ENCODE assay signal across 18 cellular contexts in genomic region chr10:76649271-76649670, GRCh38.
"Had no signal": no experiment of that assay in that cellular context is flagged by ENCODE, and none has a peak within 500 bp of the region (broad histone marks: within the 10 kb centered on the region; RNA-seq: fewer than 3 reads in every experiment).

No MANE protein-coding gene starts in this region.

- H3K27me3 ChIP-seq: foreskin keratinocyte had no signal

- H3K27ac Mint-ChIP-seq: activated CD4-positive, alpha-beta T cell treated with anti-CD3 and anti-CD28 coated beads, Interleukin-2, amount 10 ng/mL, durations not matched to agents 7 days and 5 days; activated CD8-positive, alpha-beta memory T cell treated with anti-CD3 and anti-CD28 coated beads, Interleukin-2, amount 10 ng/mL, durations not matched to agents 7 days and 5 days; activated CD8-positive, alpha-beta T cell treated with anti-CD3 and anti-CD28 coated beads for 36 hours; activated naive CD4-positive, alpha-beta T cell treated with anti-CD3 and anti-CD28 coated beads, Interleukin-2, amount 10 ng/mL, durations not matched to agents 7 days and 5 days; nephron progenitor cell; T-helper 1 cell treated with Interleukin-12 subunit alpha and Interleukin-12 subunit beta and Interleukin-4 antibody, amounts not matched to agents 30 μg/mL and 1 μg/mL, for 36 hours had no signal

- ATAC-seq: activated CD8-positive, alpha-beta memory T cell treated with anti-CD3 and anti-CD28 coated beads, Interleukin-2, amount 10 ng/mL, durations not matched to agents 7 days and 5 days; activated CD8-positive, alpha-beta T cell treated with anti-CD3 and anti-CD28 coated beads for 36 hours; foreskin keratinocyte had no signal

- H3K9me3 ChIP-seq: left ventricle myocardium inferior had no signal

- H3K4me1 ChIP-seq: foreskin keratinocyte, left ventricle myocardium inferior had no signal

- H3K4me3 Mint-ChIP-seq: activated CD4-positive, alpha-beta T cell treated with anti-CD3 and anti-CD28 coated beads, Interleukin-2, amount 10 ng/mL, durations not matched to agents 7 days and 5 days; activated CD8-positive, alpha-beta memory T cell treated with anti-CD3 and anti-CD28 coated beads, Interleukin-2, amount 10 ng/mL, durations not matched to agents 7 days and 5 days; activated CD8-positive, alpha-beta T cell treated with anti-CD3 and anti-CD28 coated beads for 36 hours; activated naive CD4-positive, alpha-beta T cell treated with anti-CD3 and anti-CD28 coated beads, Interleukin-2, amount 10 ng/mL, durations not matched to agents 7 days and 5 days; nephron progenitor cell; T-helper 1 cell treated with Interleukin-12 subunit alpha and Interleukin-12 subunit beta and Interleukin-4 antibody, amounts not matched to agents 30 μg/mL and 1 μg/mL, for 36 hours had no signal

- H3K36me3 Mint-ChIP-seq: activated CD8-positive, alpha-beta memory T cell treated with anti-CD3 and anti-CD28 coated beads, Interleukin-2, amount 10 ng/mL, durations not matched to agents 7 days and 5 days; activated naive CD4-positive, alpha-beta T cell treated with anti-CD3 and anti-CD28 coated beads, Interleukin-2, amount 10 ng/mL, durations not matched to agents 7 days and 5 days had no signal

- H3K9me3 Mint-ChIP-seq: activated CD4-positive, alpha-beta T cell treated with anti-CD3 and anti-CD28 coated beads, Interleukin-2, amount 10 ng/mL, durations not matched to agents 7 days and 5 days; activated CD8-positive, alpha-beta T cell treated with anti-CD3 and anti-CD28 coated beads for 36 hours; activated naive CD4-positive, alpha-beta T cell treated with anti-CD3 and anti-CD28 coated beads, Interleukin-2, amount 10 ng/mL, durations not matched to agents 7 days and 5 days; T-helper 1 cell treated with Interleukin-12 subunit alpha and Interleukin-12 subunit beta and Interleukin-4 antibody, amounts not matched to agents 30 μg/mL and 1 μg/mL, for 36 hours had no signal

- DNase-seq: activated CD4-positive, alpha-beta T cell treated with anti-CD3 and anti-CD28 coated beads, Interleukin-2, amount 10 ng/mL, durations not matched to agents 7 days and 5 days; activated CD4-positive, CD25-positive, alpha-beta regulatory T cell treated with anti-CD3 and anti-CD28 coated beads, Interleukin-2, amount 50 U/mL, for 72 hours; activated CD8-positive, alpha-beta memory T cell treated with anti-CD3 and anti-CD28 coated beads, Interleukin-2, amount 10 ng/mL, durations not matched to agents 7 days and 5 days; activated CD8-positive, alpha-beta T cell treated with anti-CD3 and anti-CD28 coated beads for 36 hours; activated effector memory CD4-positive, alpha-beta T cell treated with anti-CD3 and anti-CD28 coated beads, Interleukin-2, amount 50 U/mL, for 16 hours; activated naive CD4-positive, alpha-beta T cell treated with anti-CD3 and anti-CD28 coated beads, Interleukin-2, amount 10 ng/mL, durations not matched to agents 7 days and 5 days; activated T-cell treated with anti-CD3 and anti-CD28 coated beads for 4 hours; foreskin keratinocyte; left ventricle myocardium inferior; midbrain; nephron progenitor cell; nucleus accumbens; posterior cingulate gyrus; stimulated activated CD4-positive, alpha-beta T cell treated with anti-CD3 and anti-CD28 coated beads, Interleukin-4, amount 100 ng/mL, for 1 hour; stimulated activated naive CD4-positive, alpha-beta T cell had no signal

- H3K27ac ChIP-seq: foreskin keratinocyte, left ventricle myocardium inferior, VCaP had no signal

- H3K27me3 Mint-ChIP-seq: activated CD4-positive, alpha-beta T cell treated with anti-CD3 and anti-CD28 coated beads, Interleukin-2, amount 10 ng/mL, durations not matched to agents 7 days and 5 days; activated CD8-positive, alpha-beta memory T cell treated with anti-CD3 and anti-CD28 coated beads, Interleukin-2, amount 10 ng/mL, durations not matched to agents 7 days and 5 days; activated naive CD4-positive, alpha-beta T cell treated with anti-CD3 and anti-CD28 coated beads, Interleukin-2, amount 10 ng/mL, durations not matched to agents 7 days and 5 days had no signal

- H3K4me1 Mint-ChIP-seq: activated CD4-positive, alpha-beta T cell treated with anti-CD3 and anti-CD28 coated beads, Interleukin-2, amount 10 ng/mL, durations not matched to agents 7 days and 5 days; activated CD8-positive, alpha-beta memory T cell treated with anti-CD3 and anti-CD28 coated beads, Interleukin-2, amount 10 ng/mL, durations not matched to agents 7 days and 5 days; activated naive CD4-positive, alpha-beta T cell treated with anti-CD3 and anti-CD28 coated beads, Interleukin-2, amount 10 ng/mL, durations not matched to agents 7 days and 5 days had no signal

- H3K36me3 ChIP-seq: left ventricle myocardium inferior had no signal

- H3K4me3 ChIP-seq: left ventricle myocardium inferior, smooth muscle cell had no signal
